In genomic region chr17:28426081-28426519, GRCh38 we compare ENCODE assay signal across 10 cellular contexts. TPM values are rescaled to one million over a fixed set of nuclear protein-coding genes. Genes with fewer than 3 reads are reported as not detected.
DNase-seq lines count a peak whose midpoint lies in the region; ATAC-seq, FAIRE-seq and TF ChIP-seq lines count a peak whose summit lies in the region.
"Had no signal": no experiment of that assay in that cellular context is flagged by ENCODE, and none has a peak within 500 bp of the region (broad histone marks: within the 10 kb centered on the region; RNA-seq: fewer than 3 reads in every experiment).

No MANE protein-coding gene starts in this region.

- 65% methylated on average over 9 of the region's 9 CpGs for WGBS in A549 (ENCODE audit: missing lambda C conversion rate)
- 85% methylated on average over 9 of the region's 9 CpGs for WGBS in hepatocyte (ENCODE audit: low lambda C conversion rate, missing lambda C conversion rate)

- H3K27ac ChIP-seq in A549 = no peak overlapping the region
- no peak overlapping the region for H3K27ac ChIP-seq in hepatocyte

- H3K9me3 ChIP-seq in A549 (no peaks in the 10 kb centered on the region), hepatocyte (ENCODE audit: low read depth) (no peaks in the 10 kb centered on the region)

- TF ChIP-seq EP300 in A549 (IDR thresholded peaks at IDR 0.05) = no peak

- H3K9me2 ChIP-seq in hepatocyte (replicated peaks; ENCODE audit: insufficient read depth) = no peaks in the 10 kb centered on the region

- no peak overlapping the region for H2AFZ ChIP-seq in hepatocyte

- CTCF ChIA-PET in A549 (lab: Yijun Ruan, JAX) = interaction anchor here (0.8 to 1.6 kb wide), 4 partner anchors 9 to 18 kb away, joined by 3 to 5 read pairs (median 3); no protein-coding TSS in a partner anchor

- in situ Hi-C loops in SK-MEL-5 (cut with HindIII; ENCODE audit: low pct_unique_long_range_greater_than_20kb, low sequenced_read_pairs) = no loop called here

- DNase-seq in A549 (ENCODE audit: low read depth in 1 of 2, low spot score in 1 of 2) = peak; percentile 47 to 58
- peak; percentile 23 for DNase-seq in GM12865 (ENCODE audit: low read depth)
- peak; percentile 50 for DNase-seq in SK-MEL-5 (ENCODE audit: low read depth, low spot score)
- no peak for DNase-seq in hepatocyte (ENCODE audit: low spot score)
- DNase-seq in activated CD4-positive, CD25-positive, alpha-beta regulatory T cell (lab: John Stamatoyannopoulos, UW) = no peak
- no peak for DNase-seq in SKM-1 (lab: John Stamatoyannopoulos, UW; ENCODE audit: unreplicated experiment)
- DNase-seq: activated CD4-positive, alpha-beta T cell treated with anti-CD3 and anti-CD28 coated beads for 4 hours; NCI-H2107 had no signal

- no peaks in the 10 kb centered on the region for H3K4me1 ChIP-seq in A549
- no peaks in the 10 kb centered on the region for H3K4me1 ChIP-seq in hepatocyte (ENCODE audit: insufficient read depth)

- peak; percentile 89 to 99 for ATAC-seq in A549
- no peak for ATAC-seq in GM21381 (IDR thresholded peaks at IDR 0.05; ENCODE audit: unreplicated experiment)
- no peak for ATAC-seq in GM21529 (IDR thresholded peaks at IDR 0.05; ENCODE audit: unreplicated experiment)

- no peaks in the 10 kb centered on the region for H4K20me1 ChIP-seq in hepatocyte (ENCODE audit: insufficient read depth, poor library complexity, severe bottlenecking)

- H3K4me3 ChIP-seq in A549 (no peak overlapping the region), GM12865 (ENCODE audit: low read depth, low read length) (no peak overlapping the region), hepatocyte (no peak overlapping the region)

- H3K79me2 ChIP-seq in hepatocyte = no peaks in the 10 kb centered on the region

- H3K36me3 ChIP-seq in hepatocyte (replicated peaks; ENCODE audit: insufficient read depth, low read depth) = no peaks in the 10 kb centered on the region

- H3K4me2 ChIP-seq in A549 (no peak overlapping the region), hepatocyte (no peak overlapping the region)

- no peak for TF ChIP-seq POLR2A in A549 (IDR thresholded peaks at IDR 0.05; ENCODE audit: low read length)

- TF ChIP-seq RAD21 in A549 (conservative IDR thresholded peaks at IDR 0.05 in 1 of 2, IDR thresholded peaks at IDR 0.05 in 1 of 2) = peak in 1 of 2 experiments; percentile 37; a peak in 2 of 5 replicates

- no peaks in the 10 kb centered on the region for H3K27me3 ChIP-seq in hepatocyte

- TF ChIP-seq CTCF in A549 (IDR thresholded peaks at IDR 0.05) = no peak
- TF ChIP-seq CTCF in GM12865 (IDR thresholded peaks at IDR 0.05; ENCODE audit: insufficient read depth, low read depth, low read length, missing control alignments) = peak; percentile 42
- peak; percentile 6 for TF ChIP-seq CTCF in hepatocyte (IDR thresholded peaks at IDR 0.05; ENCODE audit: poor library complexity)

- no peak for FAIRE-seq in A549 (lab: Jason Lieb, UNC)

- POLR2A ChIA-PET in A549 (lab: Yijun Ruan, JAX) = no interaction called here

TF ChIP-seq in A549, 52 proteins besides CTCF, POLR2A, EP300 and RAD21 (continues in another document):
- no peak for TF ChIP-seq TFCP2L1 (CRISPR knock-in tag; IDR thresholded peaks at IDR 0.05)
- no peak for TF ChIP-seq FOXS1 (CRISPR knock-in tag; IDR thresholded peaks at IDR 0.05)
- no peak for TF ChIP-seq REST (IDR thresholded peaks at IDR 0.05)
- TF ChIP-seq PHF8 (IDR thresholded peaks at IDR 0.05; ENCODE audit: borderline replicate concordance, low read depth) = no peak
- TF ChIP-seq ZFP36 (IDR thresholded peaks at IDR 0.05; ENCODE audit: borderline replicate concordance, partially characterized antibody) = no peak
- no peak for TF ChIP-seq NFE2L2 (conservative IDR thresholded peaks at IDR 0.05; ENCODE audit: low read length)
- no peak for TF ChIP-seq RCOR1 (IDR thresholded peaks at IDR 0.05; ENCODE audit: low read depth, low read length)
- TF ChIP-seq ESRRA (IDR thresholded peaks at IDR 0.05; ENCODE audit: borderline replicate concordance, low read length) = no peak
- TF ChIP-seq NR3C1 (IDR thresholded peaks at IDR 0.05) = no peak
- TF ChIP-seq RARB (CRISPR knock-in tag; IDR thresholded peaks at IDR 0.05) = no peak
- TF ChIP-seq SMC3 (IDR thresholded peaks at IDR 0.05) = no peak
- no peak for TF ChIP-seq GATA3 (IDR thresholded peaks at IDR 0.05; ENCODE audit: borderline replicate concordance)
- no peak for TF ChIP-seq TP53 (CRISPR knock-in tag; IDR thresholded peaks at IDR 0.05)
- no peak for TF ChIP-seq MAFK (IDR thresholded peaks at IDR 0.05; ENCODE audit: partially characterized antibody)
- TF ChIP-seq CHD2 (IDR thresholded peaks at IDR 0.05; ENCODE audit: low read length, partially characterized antibody) = no peak
- TF ChIP-seq, protein P1, sequence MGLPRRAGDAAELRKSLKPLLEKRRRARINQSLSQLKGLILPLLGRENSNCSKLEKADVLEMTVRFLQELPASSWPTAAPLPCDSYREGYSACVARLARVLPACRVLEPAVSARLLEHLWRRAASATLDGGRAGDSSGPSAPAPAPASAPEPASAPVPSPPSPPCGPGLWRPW (IDR thresholded peaks at IDR 0.05) = no peak

RNA-seq across cellular contexts. Expression of gene SLC46A1, which starts 20.1 kb away (rescaled TPM):
- polyA plus RNA-seq in A549 (2011; rRNA removed) (12.8 and 21.4 TPM in 2 replicates), A549 (2017; fragmentation: RNase III; extraction: RNeasy Plus Mini Kit Qiagen cat#74134 plus additional on column Dnase treatment) (21.5 to 23.8 TPM (median 23.7 TPM) in 3 replicates), hepatocyte (34.8 and 43.1 TPM in 2 replicates)
- 11.7 and 15.4 TPM in 2 replicates for polyA plus RNA-seq in A549 (2012; cell fraction: cytosol; rRNA removed)
- 29.2 and 33.8 TPM in 2 replicates for polyA plus RNA-seq in A549 (2012; cell fraction: nucleus; rRNA removed)
- 41.4 and 41.5 TPM in 2 replicates for polyA minus RNA-seq in A549 (2011; rRNA and poly(A)+ RNA removed)
- 17.3 and 18.0 TPM in 2 replicates for total RNA-seq in SK-MEL-5 (2014; rRNA removed; shearing (Covaris generic))
- 18.3 and 28.0 TPM in 2 replicates for polyA plus RNA-seq in SK-MEL-5 (2015; cell fraction: cytosol; rRNA removed)
- polyA plus RNA-seq in SK-MEL-5 (2015; cell fraction: nucleus; rRNA removed) = 28.2 and 67.7 TPM in 2 replicates
- 41.9 and 54.5 TPM in 2 replicates for total RNA-seq in hepatocyte

RNA-seq across cellular contexts. Expression of gene SLC13A2, which starts 47.3 kb away (rescaled TPM):
- 0.06 and 0.16 TPM in 2 replicates for polyA plus RNA-seq in A549 (2011; rRNA removed)
- 0.03 TPM in 1 of 2 replicates, not detected in the other for polyA plus RNA-seq in A549 (2012; cell fraction: cytosol; rRNA removed)
- polyA plus RNA-seq in A549 (2012; cell fraction: nucleus; rRNA removed) = not detected in 2 replicates
- not detected in 3 replicates for polyA plus RNA-seq in A549 (2017; fragmentation: RNase III; extraction: RNeasy Plus Mini Kit Qiagen cat#74134 plus additional on column Dnase treatment)
- 0.15 and 0.25 TPM in 2 replicates for polyA minus RNA-seq in A549 (2011; rRNA and poly(A)+ RNA removed)
- total RNA-seq in SK-MEL-5 (2014; rRNA removed; shearing (Covaris generic)) = not detected in 2 replicates
- polyA plus RNA-seq in SK-MEL-5 (2015; cell fraction: cytosol; rRNA removed) = not detected in 2 replicates
- polyA plus RNA-seq in SK-MEL-5 (2015; cell fraction: nucleus; rRNA removed) = not detected in 2 replicates
- total RNA-seq in hepatocyte = 1.2 and 2.0 TPM in 2 replicates
- polyA plus RNA-seq in hepatocyte = 1.1 and 2.0 TPM in 2 replicates

RNA-seq across cellular contexts. Expression of gene SARM1, which starts 54.6 kb away (rescaled TPM):
- polyA plus RNA-seq in A549 (2011; rRNA removed) (4.0 and 4.8 TPM in 2 replicates), A549 (2017; fragmentation: RNase III; extraction: RNeasy Plus Mini Kit Qiagen cat#74134 plus additional on column Dnase treatment) (6.1 to 7.5 TPM (median 6.9 TPM) in 3 replicates), hepatocyte (11.0 and 14.5 TPM in 2 replicates)
- polyA plus RNA-seq in A549 (2012; cell fraction: cytosol; rRNA removed) = 4.2 and 6.2 TPM in 2 replicates
- polyA plus RNA-seq in A549 (2012; cell fraction: nucleus; rRNA removed) = 13.3 and 16.9 TPM in 2 replicates
- 7.6 and 10.6 TPM in 2 replicates for polyA minus RNA-seq in A549 (2011; rRNA and poly(A)+ RNA removed)
- 4.1 and 5.1 TPM in 2 replicates for total RNA-seq in SK-MEL-5 (2014; rRNA removed; shearing (Covaris generic))
- polyA plus RNA-seq in SK-MEL-5 (2015; cell fraction: cytosol; rRNA removed) = 5.1 and 11.0 TPM in 2 replicates
- polyA plus RNA-seq in SK-MEL-5 (2015; cell fraction: nucleus; rRNA removed) = 10.0 and 12.6 TPM in 2 replicates
- total RNA-seq in hepatocyte = 12.8 and 19.5 TPM in 2 replicates

RNA-seq across cellular contexts. Expression of gene VTN, which starts 56.0 kb away (rescaled TPM):
- polyA plus RNA-seq in A549 (2011; rRNA removed) (10.2 and 14.2 TPM in 2 replicates), A549 (2017; fragmentation: RNase III; extraction: RNeasy Plus Mini Kit Qiagen cat#74134 plus additional on column Dnase treatment) (24.5 to 31.1 TPM (median 25.5 TPM) in 3 replicates), hepatocyte (613 and 763 TPM in 2 replicates)
- polyA plus RNA-seq in A549 (2012; cell fraction: cytosol; rRNA removed) = 9.1 and 12.9 TPM in 2 replicates
- 17.7 and 21.7 TPM in 2 replicates for polyA plus RNA-seq in A549 (2012; cell fraction: nucleus; rRNA removed)
- 21.7 and 24.2 TPM in 2 replicates for polyA minus RNA-seq in A549 (2011; rRNA and poly(A)+ RNA removed)
- 0.24 and 0.32 TPM in 2 replicates for total RNA-seq in SK-MEL-5 (2014; rRNA removed; shearing (Covaris generic))
- polyA plus RNA-seq in SK-MEL-5 (2015; cell fraction: cytosol; rRNA removed) = 1.5 and 2.1 TPM in 2 replicates
- polyA plus RNA-seq in SK-MEL-5 (2015; cell fraction: nucleus; rRNA removed) = 0.35 and 6.2 TPM in 2 replicates
- 1,128 and 1,263 TPM in 2 replicates for total RNA-seq in hepatocyte

Comparison
In these comparisons a context has a peak if more than half of its experiments do, and no peak if none do; other contexts are left out.
1. ATAC-seq: peak in A549 (2 of 2); none in GM21381 (single experiment) and GM21529 (single experiment).
2. DNase-seq: peak in A549 (2 of 2), GM12865 (single experiment) and SK-MEL-5 (single experiment); none in hepatocyte (single experiment), activated CD4-positive, CD25-positive, alpha-beta regulatory T cell (0 of 4) and SKM-1 (single experiment).